In the genomic region with DNA sequence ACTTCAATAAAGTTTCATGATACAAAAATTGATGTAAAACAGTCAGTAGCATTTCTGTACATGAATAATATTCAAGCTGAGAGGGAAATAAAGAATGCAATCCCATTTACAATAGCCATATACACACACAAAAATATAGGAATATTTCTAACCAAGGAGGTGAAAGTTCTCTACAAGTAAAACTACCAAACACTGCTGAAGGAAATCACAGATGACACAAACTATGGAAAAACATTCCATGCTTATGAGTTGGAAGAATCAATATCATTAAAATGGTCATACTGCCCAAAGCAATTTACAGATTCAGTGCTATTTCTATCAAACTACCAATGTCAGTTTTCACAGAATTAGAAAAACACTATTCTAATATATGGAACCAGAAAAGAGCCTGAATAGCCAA, we compare ENCODE assay signal across 29 cellular contexts.
"Had no signal": no experiment of that assay in that cellular context is flagged by ENCODE, and none has a peak within 500 bp of the region (broad histone marks: within the 10 kb centered on the region; RNA-seq: fewer than 3 reads in every experiment).

No MANE protein-coding gene starts in this region.

- H3K36me3 ChIP-seq: neutrophil, ovary, right lobe of liver, sigmoid colon, stomach, thoracic aorta, thyroid gland, tibial nerve, upper lobe of left lung, vagina had no signal

- H3K4me1 ChIP-seq: psoas muscle, right lobe of liver, tibial nerve, vagina had no signal

- H3K4me3 ChIP-seq: ovary, psoas muscle, right lobe of liver, sigmoid colon, stomach, thoracic aorta, thyroid gland, tibial nerve, upper lobe of left lung, vagina had no signal

- H3K27ac ChIP-seq: neutrophil, ovary, parathyroid adenoma, psoas muscle, right lobe of liver, sigmoid colon, stomach, thoracic aorta, thyroid gland, tibial nerve, upper lobe of left lung, vagina had no signal

- H3K9ac ChIP-seq: parathyroid adenoma had no signal

- DNase-seq: nephron progenitor cell; nucleus accumbens; ovary; posterior cingulate gyrus; psoas muscle; right cardiac atrium; right lobe of liver; sigmoid colon; small intestine; stimulated activated CD4-positive, alpha-beta T cell treated with anti-CD3 and anti-CD28 coated beads, Interleukin-15, amount 100 ng/mL, for 24 hours; stimulated activated CD4-positive, alpha-beta T cell treated with anti-CD3 and anti-CD28 coated beads, Interleukin-2, amount 100 ng/mL, for 24 hours; stimulated activated CD4-positive, alpha-beta T cell treated with anti-CD3 and anti-CD28 coated beads, Interleukin-2, amount 100 ng/mL, for 48 hours; stimulated activated CD4-positive, alpha-beta T cell treated with anti-CD3 and anti-CD28 coated beads, Interleukin-4, amount 100 ng/mL, for 24 hours; stimulated activated naive B cell treated with anti-CD40 and anti-IgM and Interleukin-4, amounts not matched to agents 10 μg/mL and 1 μg/mL and 100 μg/mL, for 72 hours; stimulated activated naive CD4-positive, alpha-beta T cell treated with Interleukin-2 at 50 U/mL for 16 hours; stomach; thyroid gland; trophoblast cell; upper lobe of left lung had no signal

- ATAC-seq: natural killer cell treated with Interleukin-12 subunit alpha and Interleukin-12 subunit beta and Interleukin-15 and Interleukin-18, amount 100 ng/mL, for 72 hours; psoas muscle; right cardiac atrium; right lobe of liver; stimulated activated naive B cell treated with anti-CD40 and anti-IgM and Interleukin-4, amounts not matched to agents 10 μg/mL and 1 μg/mL and 100 μg/mL, for 72 hours had no signal

- H3K9me3 Mint-ChIP-seq: nephron progenitor cell; neural crest cell; stimulated activated naive CD8-positive, alpha-beta T cell treated with anti-CD3 and anti-CD28 coated beads, Interleukin-15, Interleukin-2, amounts not matched to agents 100 ng/mL and 50 ng/mL, for 24 hours had no signal

- H2AFZ ChIP-seq: parathyroid adenoma had no signal

- H3K36me3 Mint-ChIP-seq: stimulated activated effector memory CD8-positive, alpha-beta T cell treated with anti-CD3 and anti-CD28 coated beads, Interleukin-12 subunit alpha, Interleukin-12 subunit beta, amount 100 ng/mL, for 72 hours; stimulated activated naive B cell treated with anti-CD40 and anti-IgM and Interleukin-4, amounts not matched to agents 10 μg/mL and 1 μg/mL and 100 μg/mL, for 72 hours had no signal

- H3K9me3 ChIP-seq: neutrophil, ovary, psoas muscle, right lobe of liver, sigmoid colon, stomach, thoracic aorta, thyroid gland, tibial nerve, upper lobe of left lung, vagina had no signal

- H3K27ac Mint-ChIP-seq: natural killer cell treated with Interleukin-12 subunit alpha and Interleukin-12 subunit beta and Interleukin-15 and Interleukin-18, amount 100 ng/mL, for 72 hours; nephron progenitor cell; progenitor cell of endocrine pancreas; stimulated activated effector memory CD8-positive, alpha-beta T cell treated with anti-CD3 and anti-CD28 coated beads, Interleukin-12 subunit alpha, Interleukin-12 subunit beta, amount 100 ng/mL, for 72 hours; stimulated activated naive B cell treated with anti-CD40 and anti-IgM and Interleukin-4, amounts not matched to agents 10 μg/mL and 1 μg/mL and 100 μg/mL, for 72 hours; stimulated activated naive CD8-positive, alpha-beta T cell treated with anti-CD3 and anti-CD28 coated beads, Interleukin-15, Interleukin-2, amounts not matched to agents 100 ng/mL and 50 ng/mL, for 24 hours had no signal

- H3K27me3 ChIP-seq: neutrophil, ovary, right lobe of liver, sigmoid colon, stomach, thyroid gland, tibial nerve, upper lobe of left lung, vagina had no signal

- H3K27me3 Mint-ChIP-seq: natural killer cell treated with Interleukin-12 subunit alpha and Interleukin-12 subunit beta and Interleukin-15 and Interleukin-18, amount 100 ng/mL, for 72 hours; progenitor cell of endocrine pancreas; stimulated activated naive B cell treated with anti-CD40 and anti-IgM and Interleukin-4, amounts not matched to agents 10 μg/mL and 1 μg/mL and 100 μg/mL, for 72 hours; stimulated activated naive CD8-positive, alpha-beta T cell treated with anti-CD3 and anti-CD28 coated beads, Interleukin-15, Interleukin-2, amounts not matched to agents 100 ng/mL and 50 ng/mL, for 24 hours had no signal

- H3K4me1 Mint-ChIP-seq: stimulated activated naive B cell treated with anti-CD40 and anti-IgM and Interleukin-4, amounts not matched to agents 10 μg/mL and 1 μg/mL and 100 μg/mL, for 72 hours had no signal

- H3K79me2 ChIP-seq: parathyroid adenoma had no signal

- H3K4me3 Mint-ChIP-seq: natural killer cell treated with Interleukin-12 subunit alpha and Interleukin-12 subunit beta and Interleukin-15 and Interleukin-18, amount 100 ng/mL, for 72 hours; nephron progenitor cell; neural crest cell; stimulated activated effector memory CD8-positive, alpha-beta T cell treated with anti-CD3 and anti-CD28 coated beads, Interleukin-12 subunit alpha, Interleukin-12 subunit beta, amount 100 ng/mL, for 72 hours; stimulated activated naive B cell treated with anti-CD40 and anti-IgM and Interleukin-4, amounts not matched to agents 10 μg/mL and 1 μg/mL and 100 μg/mL, for 72 hours; stimulated activated naive CD8-positive, alpha-beta T cell treated with anti-CD3 and anti-CD28 coated beads, Interleukin-15, Interleukin-2, amounts not matched to agents 100 ng/mL and 50 ng/mL, for 24 hours had no signal
